20 cellular contexts compared by ENCODE assay signal in the genomic region with DNA sequence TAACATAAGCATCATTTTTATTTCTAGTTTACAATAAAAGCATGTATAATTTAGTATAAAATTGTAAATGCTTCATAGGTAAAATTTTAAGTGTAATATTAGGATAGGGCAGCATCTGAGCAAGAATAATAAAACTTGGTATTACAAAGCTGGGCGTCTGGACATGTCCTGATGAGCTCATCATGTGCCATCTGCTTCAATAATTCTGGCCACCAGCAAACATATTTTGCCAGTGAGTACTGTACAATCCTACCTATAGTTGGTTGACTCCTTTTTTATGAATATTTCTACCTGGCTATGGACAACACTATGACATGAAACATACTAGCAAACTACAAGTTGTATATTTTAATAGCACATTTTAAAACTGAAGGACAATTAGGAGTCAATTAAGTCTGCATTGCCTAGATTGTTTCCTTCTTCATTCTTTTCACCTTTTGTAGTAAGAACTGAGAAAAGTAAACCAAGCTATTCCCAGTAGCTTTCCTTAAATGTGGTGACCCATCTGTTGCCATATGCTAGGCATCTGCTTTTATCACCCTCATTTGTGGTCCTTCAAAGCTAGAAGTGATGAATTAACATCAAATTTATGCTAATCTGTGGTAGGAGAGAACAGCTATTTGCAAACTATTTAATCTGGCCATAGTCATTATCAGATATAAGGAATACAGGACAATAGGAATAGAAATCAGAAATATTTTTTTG. TPM values are rescaled to one million over a fixed set of nuclear protein-coding genes. Genes with fewer than 3 reads are reported as not detected.
DNase-seq lines count a peak whose midpoint lies in the region; ATAC-seq and TF ChIP-seq lines count a peak whose summit lies in the region.
"Had no signal": no experiment of that assay in that cellular context is flagged by ENCODE, and none has a peak within 500 bp of the region (broad histone marks: within the 10 kb centered on the region; RNA-seq: fewer than 3 reads in every experiment).

No MANE protein-coding gene starts in this region.

- H3K9me1 ChIP-seq in IMR-90 (ENCODE audit: insufficient read depth, low read length) = no peaks in the 10 kb centered on the region

- dilution Hi-C loops in IMR-90 (cut with HindIII; ENCODE audit: low sequenced_read_pairs, unreplicated experiment) = no loop called here

- H3K9me3 ChIP-seq in IMR-90 (ENCODE audit: control insufficient read depth, insufficient read depth, low read length) = no peaks in the 10 kb centered on the region
- H3K9me3 ChIP-seq: colonic mucosa, esophagus muscularis mucosa, psoas muscle, thoracic aorta had no signal

- CTCF ChIA-PET in IMR-90 (lab: Yijun Ruan, JAX) = interaction anchor here (1.0 kb wide), 1 partner anchor 17 kb away, joined by 3 read pairs; no protein-coding TSS in a partner anchor
- CTCF ChIA-PET in RWPE1 (lab: Yijun Ruan, JAX) = interaction anchor here (0.6 to 0.9 kb wide), 2 partner anchors 22 to 79 kb away, joined by 3 to 4 read pairs; no protein-coding TSS in a partner anchor

- H3K4me1 Mint-ChIP-seq in endothelial cell (ENCODE audit: unreplicated experiment) = no peaks in the 10 kb centered on the region
- H3K4me1 Mint-ChIP-seq in effector memory CD8-positive, alpha-beta T cell (ENCODE audit: low read depth in 2 of 2) = no peaks in the 10 kb centered on the region

- H3K18ac ChIP-seq in IMR-90 (ENCODE audit: low read depth, low read length) = peak overlapping the region; percentile 81; the same call in 1 of the 2 replicates

- no peak overlapping the region for H3K23ac ChIP-seq in IMR-90 (ENCODE audit: low read depth, low read length)

- no peak overlapping the region for H3K14ac ChIP-seq in IMR-90 (replicated peaks; ENCODE audit: low read depth, low read length)

- no CpG with 5 or more reads among the region's 1 CpG for WGBS in IMR-90 (ENCODE audit: extremely low coverage in 2 of 2, insufficient read length in 1 of 2), 2 experiments

- H2BK20ac ChIP-seq in IMR-90 (ENCODE audit: low read depth, low read length) = no peak overlapping the region

- peak overlapping the region; percentile 72; the same call in 1 of the 2 replicates for H4K5ac ChIP-seq in IMR-90 (ENCODE audit: low read depth, low read length)

- intact Hi-C loops in IMR-90 (cut with micrococcal nuclease) = no loop called here

- BruUV-seq in IMR-90 (replicated peaks; lab: Mats Ljungman, UMichigan) = no TSS peak

- ATAC-seq in IMR-90 (ENCODE audit: low read depth) (no peak), HG02884 (IDR thresholded peaks at IDR 0.05; ENCODE audit: unreplicated experiment) (no peak)
- ATAC-seq in effector memory CD8-positive, alpha-beta T cell (replicated peaks) = no peak
- ATAC-seq: natural killer cell treated with Interleukin-12 subunit alpha and Interleukin-12 subunit beta and Interleukin-15 and Interleukin-18, amount 100 ng/mL, for 72 hours; psoas muscle had no signal

- TF ChIP-seq POLR2A in IMR-90 (IDR thresholded peaks at IDR 0.05; ENCODE audit: low read depth, low read length) = no peak

- DNase-seq in AG20443 (ENCODE audit: low spot score) (peak; percentile 29), IMR-90 (no peak), RWPE1 (ENCODE audit: low spot score) (peak; percentile 52), epithelial cell of prostate (ENCODE audit: low read depth, low spot score) (no peak), endothelial cell (ENCODE audit: low spot score) (no peak), NCI-H526 treated with DMSO at 0.1 percent for 48 hours (lab: John Stamatoyannopoulos, UW) (no peak)
- DNase-seq in effector memory CD8-positive, alpha-beta T cell = no peak
- DNase-seq: activated CD4-positive, alpha-beta T cell treated with anti-CD3 and anti-CD28 coated beads for 1 hour; activated gamma-delta T cell treated with Interleukin-2 at 50 U/mL for 16 hours; colonic mucosa; head of caudate nucleus; mesendoderm; NCI-H2029 treated with DMSO at 0.1 percent for 48 hours; psoas muscle; SIG-M5 had no signal

- H2BK15ac ChIP-seq in IMR-90 (ENCODE audit: low read depth, low read length) = no peak overlapping the region

- no peaks in the 10 kb centered on the region for H3K9me3 Mint-ChIP-seq in endothelial cell (ENCODE audit: unreplicated experiment)
- peaks cover 5 to 11% of the 10 kb centered on the region in 2 donors for H3K9me3 Mint-ChIP-seq in effector memory CD8-positive, alpha-beta T cell

- H4K20me1 ChIP-seq in IMR-90 (ENCODE audit: insufficient read depth, low read length) = no peaks in the 10 kb centered on the region

- no peak for TF ChIP-seq RAD21 in IMR-90 (IDR thresholded peaks at IDR 0.05; ENCODE audit: low read length)

- no peak overlapping the region for H3K27ac Mint-ChIP-seq in endothelial cell (ENCODE audit: unreplicated experiment)
- no peak overlapping the region for H3K27ac Mint-ChIP-seq in effector memory CD8-positive, alpha-beta T cell
- H3K27ac Mint-ChIP-seq: natural killer cell treated with Interleukin-12 subunit alpha and Interleukin-12 subunit beta and Interleukin-15 and Interleukin-18, amount 100 ng/mL, for 72 hours had no signal

- TF ChIP-seq CTCF in IMR-90 (conservative IDR thresholded peaks at IDR 0.05; ENCODE audit: low read depth, low read length) = no peak
- TF ChIP-seq CTCF in RWPE1 (conservative IDR thresholded peaks at IDR 0.05; ENCODE audit: low read depth) = no peak
- no peak for TF ChIP-seq CTCF in endothelial cell (IDR thresholded peaks at IDR 0.05; ENCODE audit: unreplicated experiment)

- in situ Hi-C loops in IMR-90 (cut with MboI; ENCODE audit: low sequenced_read_pairs) = no loop called here

- no peaks in the 10 kb centered on the region for H3K36me3 Mint-ChIP-seq in endothelial cell (ENCODE audit: low read depth, unreplicated experiment)
- H3K36me3 Mint-ChIP-seq in effector memory CD8-positive, alpha-beta T cell (ENCODE audit: insufficient read depth) = no peaks in the 10 kb centered on the region

- no peak overlapping the region for H2AK9ac ChIP-seq in IMR-90 (replicated peaks; ENCODE audit: low read depth, low read length, poor library complexity)

- no peak overlapping the region for H3K4me3 ChIP-seq in IMR-90 (ENCODE audit: insufficient read depth, low read depth, low read length)
- H3K4me3 ChIP-seq: colonic mucosa, esophagus muscularis mucosa, psoas muscle, thoracic aorta had no signal

- no peak overlapping the region for H3K4me2 ChIP-seq in IMR-90 (ENCODE audit: low read depth, low read length)

- H4K91ac ChIP-seq in IMR-90 (ENCODE audit: insufficient read depth, low read depth, low read length) = no peak overlapping the region

- no peak overlapping the region for H3K4me3 Mint-ChIP-seq in endothelial cell (ENCODE audit: unreplicated experiment)
- H3K4me3 Mint-ChIP-seq in effector memory CD8-positive, alpha-beta T cell = no peak overlapping the region
- H3K4me3 Mint-ChIP-seq: natural killer cell treated with Interleukin-12 subunit alpha and Interleukin-12 subunit beta and Interleukin-15 and Interleukin-18, amount 100 ng/mL, for 72 hours had no signal

- H3K4me1 ChIP-seq in IMR-90 (ENCODE audit: control insufficient read depth, insufficient read depth, low read length) = peaks cover 5% of the 10 kb centered on the region; the same call in 1 of the 2 replicates
- H3K4me1 ChIP-seq: psoas muscle had no signal

- H3K27ac ChIP-seq in IMR-90 (ENCODE audit: insufficient read depth, low read length) (no peak overlapping the region), RWPE1 (no peak overlapping the region), epithelial cell of prostate (peak overlapping the region; percentile 84)
- H3K27ac ChIP-seq: colonic mucosa, esophagus muscularis mucosa, psoas muscle, thoracic aorta had no signal

- H3K27me3 ChIP-seq in IMR-90 (ENCODE audit: control insufficient read depth, insufficient read depth, low read length) = no peaks in the 10 kb centered on the region
- H3K27me3 ChIP-seq: colonic mucosa, esophagus muscularis mucosa had no signal

- H3K79me1 ChIP-seq in IMR-90 (ENCODE audit: low read depth in 1 of 2, low read length in 2 of 2) = peaks cover 2 to 6% of the 10 kb centered on the region in 2 experiments; a peak in 2 of 4 replicates

- H3K36me3 ChIP-seq in IMR-90 (ENCODE audit: control insufficient read depth, insufficient read depth, low read length) = peaks cover 6% of the 10 kb centered on the region; the same call in 1 of the 2 replicates
- H3K36me3 ChIP-seq: colonic mucosa, esophagus muscularis mucosa, thoracic aorta had no signal

- no peaks in the 10 kb centered on the region for H3K27me3 Mint-ChIP-seq in endothelial cell (ENCODE audit: unreplicated experiment)
- H3K27me3 Mint-ChIP-seq in effector memory CD8-positive, alpha-beta T cell = no peaks in the 10 kb centered on the region
- H3K27me3 Mint-ChIP-seq: natural killer cell treated with Interleukin-12 subunit alpha and Interleukin-12 subunit beta and Interleukin-15 and Interleukin-18, amount 100 ng/mL, for 72 hours had no signal

- H2AFZ ChIP-seq in IMR-90 (replicated peaks; ENCODE audit: low read length, poor library complexity) = no peak overlapping the region

- no peak overlapping the region; the same call in 1 of the 2 replicates for H2AK5ac ChIP-seq in IMR-90 (ENCODE audit: low read depth, low read length)

- no peak overlapping the region; a peak in 1 of 4 replicates for H4K8ac ChIP-seq in IMR-90 (ENCODE audit: low read depth in 2 of 2, low read length in 2 of 2)

- H2BK5ac ChIP-seq in IMR-90 (ENCODE audit: low read depth, low read length, poor library complexity, severe bottlenecking) = no peak overlapping the region

- H2BK120ac ChIP-seq in IMR-90 (ENCODE audit: low read depth, low read length) = no peak overlapping the region

- no peak overlapping the region for H3K9ac ChIP-seq in IMR-90 (ENCODE audit: low read depth, low read length)

- POLR2A ChIA-PET in IMR-90 (lab: Charles Lee; ENCODE audit: unreplicated experiment) = no interaction called here
- POLR2A ChIA-PET in RWPE1 (lab: Yijun Ruan, JAX; ENCODE audit: low non-redundant PET) = interaction anchor here (1.0 kb wide), 1 partner anchor 22 kb away, joined by 3 read pairs; no protein-coding TSS in a partner anchor

- H3K56ac ChIP-seq in IMR-90 (ENCODE audit: extremely low read depth, insufficient read depth, low read length) = no peak overlapping the region

- H3K4ac ChIP-seq in IMR-90 (ENCODE audit: low read depth, low read length) = no peak overlapping the region

TF ChIP-seq in IMR-90, 13 proteins besides CTCF, POLR2A, EP300 and RAD21 (continues in another document):
- TF ChIP-seq, protein P1, sequence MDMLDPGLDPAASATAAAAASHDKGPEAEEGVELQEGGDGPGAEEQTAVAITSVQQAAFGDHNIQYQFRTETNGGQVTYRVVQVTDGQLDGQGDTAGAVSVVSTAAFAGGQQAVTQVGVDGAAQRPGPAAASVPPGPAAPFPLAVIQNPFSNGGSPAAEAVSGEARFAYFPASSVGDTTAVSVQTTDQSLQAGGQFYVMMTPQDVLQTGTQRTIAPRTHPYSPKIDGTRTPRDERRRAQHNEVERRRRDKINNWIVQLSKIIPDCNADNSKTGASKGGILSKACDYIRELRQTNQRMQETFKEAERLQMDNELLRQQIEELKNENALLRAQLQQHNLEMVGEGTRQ (IDR thresholded peaks at IDR 0.05; ENCODE audit: low read depth, low read length) = no peak
- no peak for TF ChIP-seq MXI1 (IDR thresholded peaks at IDR 0.05; ENCODE audit: borderline replicate concordance, low read depth, low read length)

RNA-seq across cellular contexts. Expression of a gene that starts 23.4 kb away (rescaled TPM):
- total RNA-seq in IMR-90 (2012; rRNA removed) (6.1 and 7.2 TPM in 2 replicates), endothelial cell (ENCODE audit: unreplicated experiment) (0.51 TPM)
- 8.7 and 10.6 TPM in 2 replicates for polyA plus RNA-seq in IMR-90 (2012; rRNA removed)
- 8.5 and 11.1 TPM in 2 replicates for polyA plus RNA-seq in IMR-90 (2012; cell fraction: cytosol; rRNA removed)
- polyA plus RNA-seq in IMR-90 (2012; cell fraction: nucleus; rRNA removed; ENCODE audit: low replicate concordance) = 9.1 and 21.8 TPM in 2 replicates
- total RNA-seq: natural killer cell treated with Interleukin-12 subunit alpha and Interleukin-12 subunit beta and Interleukin-15 and Interleukin-18, amount 100 ng/mL, for 72 hours; T-helper 2 cell treated with Interferon-gamma antibody and Interleukin-4, amounts not matched to agents 100 ng/mL and 5 ng/mL, for 36 hours had no signal

Comparison
In these comparisons a context has a peak if more than half of its experiments do, and no peak if none do; other contexts are left out.
1. DNase-seq: peak in AG20443 (single experiment) and RWPE1 (single experiment); none in IMR-90 (single experiment), epithelial cell of prostate (single experiment), endothelial cell (single experiment), NCI-H526 treated with DMSO at 0.1 percent for 48 hours (single experiment) and effector memory CD8-positive, alpha-beta T cell (0 of 3).